In the genomic region with DNA sequence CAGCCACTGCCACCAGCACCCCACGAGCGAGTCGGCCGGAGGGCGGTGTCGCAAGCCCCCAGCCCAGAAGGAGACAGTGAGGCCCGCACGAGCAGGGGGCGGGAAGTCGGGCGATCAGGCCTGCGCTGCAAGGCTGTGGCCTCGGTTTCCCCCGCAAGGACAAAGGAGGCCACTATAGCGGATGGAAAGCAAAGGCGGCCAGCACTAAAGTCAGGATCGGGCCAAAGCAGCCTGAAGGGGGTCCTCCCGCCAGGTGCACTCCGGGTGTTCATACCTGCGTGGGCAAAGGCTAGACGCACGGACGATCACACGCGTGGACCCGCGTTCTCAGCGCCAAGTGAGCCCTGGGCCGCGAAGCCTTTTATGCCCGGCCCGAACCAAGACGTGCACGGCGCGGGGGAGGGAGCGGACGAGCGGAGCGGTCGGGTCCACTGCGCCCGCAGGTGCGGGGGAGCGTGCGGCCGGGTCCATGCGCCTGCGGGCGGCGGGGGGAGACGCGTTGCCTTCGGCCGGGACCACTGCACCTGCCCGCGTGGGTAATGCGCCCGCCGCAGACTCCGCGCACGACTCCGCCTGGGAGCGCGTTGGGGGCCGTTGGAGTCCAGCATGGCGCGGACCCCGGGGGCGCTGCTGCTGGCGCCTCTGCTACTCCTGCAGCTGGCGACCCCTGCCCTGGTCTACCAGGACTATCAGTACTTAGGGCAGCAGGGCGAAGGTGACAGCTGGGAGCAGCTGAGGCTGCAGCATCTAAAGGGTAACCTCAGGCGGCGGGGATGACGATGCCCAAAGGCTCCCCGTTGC, we compare ENCODE assay signal across 9 cellular contexts. TPM values are rescaled to one million over a fixed set of nuclear protein-coding genes. Genes with fewer than 3 reads are reported as not detected.
DNase-seq lines count a peak whose midpoint lies in the region; ATAC-seq and TF ChIP-seq lines count a peak whose summit lies in the region.
"Had no signal": no experiment of that assay in that cellular context is flagged by ENCODE, and none has a peak within 500 bp of the region (broad histone marks: within the 10 kb centered on the region; RNA-seq: fewer than 3 reads in every experiment).

TSS of gene PRDX2 (minus strand) at position 335 of the 801 bp plus-strand sequence. CDS start 539 bp downstream, outside the sequence.
TSS of gene THSD8 (plus strand) at position 604 of the 801 bp plus-strand sequence. CDS start at position 607, 3 bp downstream.

- H3K4me1 ChIP-seq in MM.1S (ENCODE audit: low read length) (peaks cover 12% of the 10 kb centered on the region), adrenal gland (replicated peaks in 1 of 2) (peaks cover 6 to 21% of the 10 kb centered on the region in 2 donors), heart right ventricle (peaks cover 3 to 37% (median 26%) of the 10 kb centered on the region in 9 donors), ovary (ENCODE audit: insufficient read depth) (peaks cover 6% of the 10 kb centered on the region)

- H3K9me2 ChIP-seq in MM.1S (replicated peaks; ENCODE audit: insufficient read depth, low read length) = no peaks in the 10 kb centered on the region

- H3K9me3 ChIP-seq in MM.1S (replicated peaks; ENCODE audit: insufficient read depth, low read length) = no peaks in the 10 kb centered on the region
- H3K9me3 ChIP-seq in adrenal gland (replicated peaks in 1 of 3) = no peaks in the 10 kb centered on the region
- H3K9me3 ChIP-seq in heart right ventricle = no peaks in the 10 kb centered on the region
- no peaks in the 10 kb centered on the region for H3K9me3 ChIP-seq in ovary

- H3K27me3 ChIP-seq in MM.1S (replicated peaks; ENCODE audit: insufficient read depth, low read length) = no peaks in the 10 kb centered on the region
- no peaks in the 10 kb centered on the region for H3K27me3 ChIP-seq in adrenal gland
- peaks cover 0 to 12% (median 0%) of the 10 kb centered on the region in 7 donors for H3K27me3 ChIP-seq in heart right ventricle
- no peaks in the 10 kb centered on the region for H3K27me3 ChIP-seq in ovary

- H3K4me2 ChIP-seq in MM.1S (ENCODE audit: low read depth, low read length) = peak within 1 kb of the TSS; percentile 98

- no peak for TF ChIP-seq EP300 in ovary (IDR thresholded peaks at IDR 0.05)

- WGBS in adrenal gland, 4 donors = 0 to 1% (median 0%) methylated on average over 3 to 78 of the region's 78 CpGs
- WGBS in heart right ventricle, 2 donors = 0 to 1% methylated on average over 78 of the region's 78 CpGs
- WGBS in ovary, 3 donors = 0 to 1% (median 0%) methylated on average over 23 to 78 of the region's 78 CpGs

- H2AFZ ChIP-seq in MM.1S (ENCODE audit: low read length) = peak within 1 kb of the TSS; percentile 86

- peaks cover 15% of the 10 kb centered on the region for H3K79me2 ChIP-seq in MM.1S (ENCODE audit: low read length)

- H3K36me3 ChIP-seq in MM.1S (replicated peaks; ENCODE audit: insufficient read depth, low read length) (no peaks in the 10 kb centered on the region; the same call in 1 of the 2 replicates), adrenal gland (replicated peaks in 1 of 2) (peaks cover 0 to 30% of the 10 kb centered on the region in 2 donors), heart right ventricle (peaks cover 0 to 41% (median 15%) of the 10 kb centered on the region in 9 donors), ovary (no peaks in the 10 kb centered on the region)

- TF ChIP-seq CTCF in GM10266 (IDR thresholded peaks at IDR 0.05; ENCODE audit: control insufficient read depth, insufficient read depth, low read depth, missing control alignments) = no peak
- no peak for TF ChIP-seq CTCF in MM.1S (IDR thresholded peaks at IDR 0.05; ENCODE audit: low read length)
- TF ChIP-seq CTCF in adrenal gland (IDR thresholded peaks at IDR 0.05) = peak in 4 of 6 experiments; percentile 3 to 24 (median 13)
- no peak for TF ChIP-seq CTCF in heart right ventricle (IDR thresholded peaks at IDR 0.05)
- peak in 1 of 3 donors; percentile 16 for TF ChIP-seq CTCF in ovary (IDR thresholded peaks at IDR 0.05)

- H3K4me3 ChIP-seq in MM.1S (ENCODE audit: low read length) (peak within 1 kb of the TSS; percentile 97), adrenal gland (peak within 1 kb of the TSS; percentile 29 to 91 (median 56)), heart right ventricle (peak within 1 kb of the TSS; percentile 69 to 97 (median 92)), ovary (peak within 1 kb of the TSS; percentile 78)

- DNase-seq in GM10266 (ENCODE audit: extremely low spot score) = peak; percentile 85
- DNase-seq in MM.1S = peak; percentile 88
- peak; percentile 69 for DNase-seq in SKM-1 treated with dmso at 0.1 percent for 144 hours (lab: John Stamatoyannopoulos, UW; ENCODE audit: unreplicated experiment)
- DNase-seq in adrenal gland = peak; percentile 81 to 90 (median 87)
- peak; percentile 76 to 86 for DNase-seq in heart right ventricle
- DNase-seq in ovary = peak; percentile 83 to 92 (median 88)
- DNase-seq in NK-92 (lab: John Stamatoyannopoulos, UW; ENCODE audit: unreplicated experiment) = no peak

- ATAC-seq in heart right ventricle (peak; percentile 82 to 90 (median 86)), GM21717 (IDR thresholded peaks at IDR 0.05; ENCODE audit: unreplicated experiment) (no peak)

- no peaks in the 10 kb centered on the region for H4K20me1 ChIP-seq in MM.1S (ENCODE audit: insufficient read depth, low read length)

- no peaks in the 10 kb centered on the region for H3F3A ChIP-seq in MM.1S (ENCODE audit: insufficient read depth, low read length)

- TF ChIP-seq POLR2A in adrenal gland (IDR thresholded peaks at IDR 0.05) (peak; percentile 95), ovary (IDR thresholded peaks at IDR 0.05) (peak; percentile 68)

- H3K27ac ChIP-seq in MM.1S (ENCODE audit: low read length) (no peak within 1 kb of the TSS), adrenal gland (peak within 1 kb of the TSS in 4 of 5 donors; percentile 66 to 88 (median 80)), heart right ventricle (peak within 1 kb of the TSS; percentile 62 to 95 (median 90)), ovary (peak within 1 kb of the TSS; percentile 44 to 75)

- peak within 1 kb of the TSS; percentile 85 for H3K9ac ChIP-seq in MM.1S (ENCODE audit: low read length)

- intact Hi-C loops in adrenal gland (cut with DNase I) = loop anchor here (5.0 kb wide), 2 partner anchors 34 to 41 kb away; no protein-coding TSS in a partner anchor
- intact Hi-C loops in heart right ventricle (cut with DNase I) = loop anchor here in 3 of 10 donors (5.0 to 10.0 kb wide), 2 partner anchors 34 to 97 kb away; no protein-coding TSS in a partner anchor
- intact Hi-C loops in ovary (cut with DNase I) = loop anchor here in 3 of 4 donors (5.0 kb wide), 1 partner anchor 34 kb away; no protein-coding TSS in a partner anchor

RNA-seq across cellular contexts. Expression of gene PRDX2, which starts in this region (rescaled TPM):
- 1,000 to 10,000 TPM in 2 of 8 donors, 100 to 1,000 TPM in 6; 597 to 1,131 (median 835) TPM for total RNA-seq in adrenal gland
- polyA plus RNA-seq in adrenal gland = 100 to 1,000 TPM; 146 to 957 (median 364) TPM
- total RNA-seq in heart right ventricle = 100 to 1,000 TPM; 532 to 789 (median 744) TPM
- 100 to 1,000 TPM; 235 to 827 TPM for polyA plus RNA-seq in heart right ventricle
- 100 to 1,000 TPM; 191 to 321 (median 263) TPM for total RNA-seq in ovary
- 100 to 1,000 TPM in 1 of 2 donors, 10 to 100 TPM in 1; 98.3 to 237 TPM for polyA plus RNA-seq in ovary

RNA-seq across cellular contexts. Expression of gene THSD8, which starts in this region (rescaled TPM):
- total RNA-seq in adrenal gland (1 to 10 TPM in 4 of 8 donors, not detected in 4; 1.8 to 5.2 (median 4.3) TPM), heart right ventricle (1 to 10 TPM in 9 of 10 donors, under 1 TPM in 1; 0.72 to 4.8 (median 2.4) TPM), ovary (1 to 10 TPM in 5 of 7 donors, under 1 TPM in 1, not detected in 1; 0.71 to 5.4 (median 2.6) TPM)
- polyA plus RNA-seq in adrenal gland (1 to 10 TPM; 3.5 to 5.6 (median 4.4) TPM), heart right ventricle (1 to 10 TPM; 2.7 to 3.8 TPM), ovary (1 to 10 TPM; 1.4 to 7.2 TPM)
- total RNA-seq: glomerular endothelial cell had no signal

Comparison
In these comparisons a context has a peak if more than half of its experiments do, and no peak if none do; other contexts are left out.
1. CTCF ChIP-seq: peak in adrenal gland (4 of 6); none in GM10266 (single experiment), MM.1S (single experiment) and heart right ventricle (0 of 9).
2. Peak in every context shown above with its lines, with median percentiles within 50 percentile points of each other: H3K4me3 ChIP-seq.